16 cellular contexts compared by ENCODE assay signal in genomic region chr22:50188356-50188755, GRCh38. TPM values are rescaled to one million over a fixed set of nuclear protein-coding genes. Genes with fewer than 3 reads are reported as not detected.
DNase-seq lines count a peak whose midpoint lies in the region; ATAC-seq and TF ChIP-seq lines count a peak whose summit lies in the region.
"Had no signal": no experiment of that assay in that cellular context is flagged by ENCODE, and none has a peak within 500 bp of the region (broad histone marks: within the 10 kb centered on the region; RNA-seq: fewer than 3 reads in every experiment).

No MANE protein-coding gene starts in this region.

- no peaks in the 10 kb centered on the region for H3K27me3 Mint-ChIP-seq in activated T-cell treated with anti-CD3 and anti-CD28 coated beads, Interleukin-2, amount 50 U/mL, for 72 hours (ENCODE audit: low read depth)
- H3K27me3 Mint-ChIP-seq in activated T-helper 2 cell treated with anti-CD3 and anti-CD28 coated beads, Interferon-gamma antibody, Interleukin-2, Interleukin-4, amounts not matched to agents 10 μg/mL and 5 μg/mL and 100 μg/mL, durations not matched to agents 14 hours and 24 hours and 36 hours (ENCODE audit: low read depth), result peaks cover 2% of the 10 kb centered on the region

- no peak for TF ChIP-seq CTCF in HL-60 (IDR thresholded peaks at IDR 0.05; ENCODE audit: insufficient read depth, low read length)
- TF ChIP-seq CTCF in osteoblast (IDR thresholded peaks at IDR 0.05; ENCODE audit: extremely low read depth, low read depth, low read length), result no peak

- peaks cover 6% of the 10 kb centered on the region for H3K36me3 ChIP-seq in osteoblast (ENCODE audit: insufficient read depth, low read length)
- H3K36me3 ChIP-seq: ovary had no signal

- peaks cover 14% of the 10 kb centered on the region for H3K4me1 ChIP-seq in osteoblast (ENCODE audit: insufficient read depth, low read length)

- intact Hi-C loops in activated T-helper 2 cell treated with anti-CD3 and anti-CD28 coated beads, Interferon-gamma antibody, Interleukin-2, Interleukin-4, amounts not matched to agents 10 μg/mL and 5 μg/mL and 100 μg/mL, durations not matched to agents 14 hours and 24 hours and 36 hours (cut with micrococcal nuclease), result no loop called here

- no peak for ATAC-seq in activated T-cell treated with anti-CD3 and anti-CD28 coated beads, Interleukin-2, amount 50 U/mL, for 72 hours (replicated peaks in 1 of 2)
- ATAC-seq in HG03097 (IDR thresholded peaks at IDR 0.05; ENCODE audit: low FRiP score, unreplicated experiment), result no peak

- H3K4me3 Mint-ChIP-seq in activated T-cell treated with anti-CD3 and anti-CD28 coated beads, Interleukin-2, amount 50 U/mL, for 72 hours, result peak overlapping the region; percentile 29 to 41
- peak overlapping the region; percentile 7 for H3K4me3 Mint-ChIP-seq in activated T-helper 2 cell treated with anti-CD3 and anti-CD28 coated beads, Interferon-gamma antibody, Interleukin-2, Interleukin-4, amounts not matched to agents 10 μg/mL and 5 μg/mL and 100 μg/mL, durations not matched to agents 14 hours and 24 hours and 36 hours (ENCODE audit: low read depth)
- H3K4me3 Mint-ChIP-seq: HFFc6 had no signal

- DNase-seq in activated T-cell treated with anti-CD3 and anti-CD28 coated beads, Interleukin-2, amount 50 U/mL, for 72 hours, result no peak
- DNase-seq in activated T-cell treated with anti-CD3 and anti-CD28 coated beads for 4 hours (no peak), HL-60 (ENCODE audit: low read depth in 1 of 2, low spot score in 1 of 2) (no peak), osteoblast (ENCODE audit: insufficient read length, low spot score, missing footprints) (peak; percentile 38), caudate nucleus (lab: John Stamatoyannopoulos, UW) (no peak), HPDE6-E6E7 (ENCODE audit: extremely low spot score) (no peak)
- no peak for DNase-seq in activated T-helper 2 cell treated with anti-CD3 and anti-CD28 coated beads, Interferon-gamma antibody, Interleukin-2, Interleukin-4, amounts not matched to agents 10 μg/mL and 5 μg/mL and 100 μg/mL, durations not matched to agents 14 hours and 24 hours and 36 hours (ENCODE audit: low spot score)
- DNase-seq: activated CD8-positive, alpha-beta memory T cell treated with anti-CD3 and anti-CD28 coated beads, Interleukin-2, amount 50 U/mL, for 48 hours; HFFc6; mesendoderm; NCI-H187 treated with DMSO at 0.1 percent for 48 hours; NCI-H82; SHP77; small intestine had no signal

- H3K27ac Mint-ChIP-seq in activated T-cell treated with anti-CD3 and anti-CD28 coated beads, Interleukin-2, amount 50 U/mL, for 72 hours, result no peak overlapping the region
- peak overlapping the region; percentile 42 for H3K27ac Mint-ChIP-seq in activated T-helper 2 cell treated with anti-CD3 and anti-CD28 coated beads, Interferon-gamma antibody, Interleukin-2, Interleukin-4, amounts not matched to agents 10 μg/mL and 5 μg/mL and 100 μg/mL, durations not matched to agents 14 hours and 24 hours and 36 hours
- H3K27ac Mint-ChIP-seq: HFFc6 had no signal

- peaks cover 66% of the 10 kb centered on the region for H3K79me2 ChIP-seq in osteoblast (ENCODE audit: insufficient read depth, low read length)

- no peaks in the 10 kb centered on the region for H3K9me3 Mint-ChIP-seq in activated T-cell treated with anti-CD3 and anti-CD28 coated beads, Interleukin-2, amount 50 U/mL, for 72 hours
- no peaks in the 10 kb centered on the region for H3K9me3 Mint-ChIP-seq in activated T-helper 2 cell treated with anti-CD3 and anti-CD28 coated beads, Interferon-gamma antibody, Interleukin-2, Interleukin-4, amounts not matched to agents 10 μg/mL and 5 μg/mL and 100 μg/mL, durations not matched to agents 14 hours and 24 hours and 36 hours
- H3K9me3 Mint-ChIP-seq: HFFc6 had no signal

- H3K4me1 Mint-ChIP-seq in activated T-cell treated with anti-CD3 and anti-CD28 coated beads, Interleukin-2, amount 50 U/mL, for 72 hours (ENCODE audit: low read depth), result peaks cover 41% of the 10 kb centered on the region
- H3K4me1 Mint-ChIP-seq in activated T-helper 2 cell treated with anti-CD3 and anti-CD28 coated beads, Interferon-gamma antibody, Interleukin-2, Interleukin-4, amounts not matched to agents 10 μg/mL and 5 μg/mL and 100 μg/mL, durations not matched to agents 14 hours and 24 hours and 36 hours (ENCODE audit: low read depth), result peaks cover 31% of the 10 kb centered on the region

- H2AFZ ChIP-seq in osteoblast (ENCODE audit: low read length), result no peak overlapping the region

- H3K4me2 ChIP-seq in osteoblast (ENCODE audit: insufficient read depth, low read length), result no peak overlapping the region

- H3K27ac ChIP-seq in HL-60 (replicated peaks), result peak overlapping the region; percentile 97
- no peak overlapping the region for H3K27ac ChIP-seq in osteoblast (ENCODE audit: low read depth, low read length)
- no peak overlapping the region for H3K27ac ChIP-seq in caudate nucleus (ENCODE audit: low read depth, low read length)
- H3K27ac ChIP-seq: ovary had no signal

- no peaks in the 10 kb centered on the region for H3K9me3 ChIP-seq in osteoblast (ENCODE audit: low read depth, low read length)
- H3K9me3 ChIP-seq: ovary had no signal

- peaks cover 30% of the 10 kb centered on the region for H4K20me1 ChIP-seq in osteoblast (ENCODE audit: insufficient read depth, low read length)

- no peak overlapping the region for H3K4me3 ChIP-seq in HL-60 (replicated peaks; ENCODE audit: insufficient read depth, low read length)
- H3K4me3 ChIP-seq in osteoblast (ENCODE audit: insufficient read depth, low read length), result no peak overlapping the region
- H3K4me3 ChIP-seq: ovary had no signal

- H3K27me3 ChIP-seq in HL-60 (ENCODE audit: insufficient read depth, poor library complexity, severe bottlenecking), result no peaks in the 10 kb centered on the region
- H3K27me3 ChIP-seq in osteoblast (ENCODE audit: insufficient read depth, low read length), result no peaks in the 10 kb centered on the region
- H3K27me3 ChIP-seq: ovary had no signal

- H3K36me3 Mint-ChIP-seq in activated T-cell treated with anti-CD3 and anti-CD28 coated beads, Interleukin-2, amount 50 U/mL, for 72 hours (ENCODE audit: insufficient read depth in 2 of 2), result peaks cover 3 to 6% of the 10 kb centered on the region in 2 donors
- peaks cover 24% of the 10 kb centered on the region for H3K36me3 Mint-ChIP-seq in activated T-helper 2 cell treated with anti-CD3 and anti-CD28 coated beads, Interferon-gamma antibody, Interleukin-2, Interleukin-4, amounts not matched to agents 10 μg/mL and 5 μg/mL and 100 μg/mL, durations not matched to agents 14 hours and 24 hours and 36 hours (ENCODE audit: low read depth)

RNA-seq across cellular contexts. Expression of gene TRABD, which starts 2.6 kb away (rescaled TPM):
- 100 to 1,000 TPM; 108 to 125 TPM for total RNA-seq in activated T-cell treated with anti-CD3 and anti-CD28 coated beads, Interleukin-2, amount 50 U/mL, for 72 hours
- 104 and 109 TPM in 2 replicates for total RNA-seq in activated T-helper 2 cell treated with anti-CD3 and anti-CD28 coated beads, Interferon-gamma antibody, Interleukin-2, Interleukin-4, amounts not matched to agents 10 μg/mL and 5 μg/mL and 100 μg/mL, durations not matched to agents 14 hours and 24 hours and 36 hours
- total RNA-seq in osteoblast, result 13.6 and 13.8 TPM in 2 replicates

RNA-seq across cellular contexts. Expression of gene SELENOO, which starts 12.5 kb away (rescaled TPM):
- total RNA-seq in activated T-cell treated with anti-CD3 and anti-CD28 coated beads, Interleukin-2, amount 50 U/mL, for 72 hours, result 10 to 100 TPM; 17.6 to 19.4 TPM
- 26.3 and 26.4 TPM in 2 replicates for total RNA-seq in activated T-helper 2 cell treated with anti-CD3 and anti-CD28 coated beads, Interferon-gamma antibody, Interleukin-2, Interleukin-4, amounts not matched to agents 10 μg/mL and 5 μg/mL and 100 μg/mL, durations not matched to agents 14 hours and 24 hours and 36 hours
- 13.0 and 15.6 TPM in 2 replicates for total RNA-seq in osteoblast

RNA-seq across cellular contexts. Expression of gene PANX2, which starts 17.8 kb away (rescaled TPM):
- total RNA-seq in activated T-cell treated with anti-CD3 and anti-CD28 coated beads, Interleukin-2, amount 50 U/mL, for 72 hours, result 1 to 10 TPM; 3.8 to 8.0 TPM
- 2.4 and 2.8 TPM in 2 replicates for total RNA-seq in activated T-helper 2 cell treated with anti-CD3 and anti-CD28 coated beads, Interferon-gamma antibody, Interleukin-2, Interleukin-4, amounts not matched to agents 10 μg/mL and 5 μg/mL and 100 μg/mL, durations not matched to agents 14 hours and 24 hours and 36 hours
- total RNA-seq in osteoblast, result under 0.01 and 0.29 TPM in 2 replicates

RNA-seq across cellular contexts. Expression of gene TUBGCP6, which starts 56.5 kb away (rescaled TPM):
- 10 to 100 TPM; 64.9 to 69.7 TPM for total RNA-seq in activated T-cell treated with anti-CD3 and anti-CD28 coated beads, Interleukin-2, amount 50 U/mL, for 72 hours
- total RNA-seq in activated T-helper 2 cell treated with anti-CD3 and anti-CD28 coated beads, Interferon-gamma antibody, Interleukin-2, Interleukin-4, amounts not matched to agents 10 μg/mL and 5 μg/mL and 100 μg/mL, durations not matched to agents 14 hours and 24 hours and 36 hours, result 48.8 and 49.6 TPM in 2 replicates
- total RNA-seq in osteoblast, result 26.5 and 28.2 TPM in 2 replicates
